8 cellular contexts compared by ENCODE assay signal in genomic region chr2:236512902-236513433, GRCh38.
DNase-seq lines count a peak whose midpoint lies in the region; ATAC-seq and TF ChIP-seq lines count a peak whose summit lies in the region.

No MANE protein-coding gene starts in this region.

- no peak overlapping the region for H3K27ac ChIP-seq in VCaP

- peak; percentile 17 for DNase-seq in COLO829 (ENCODE audit: low spot score)
- peak; percentile 30 for DNase-seq in KG1 (lab: John Stamatoyannopoulos, UW)
- DNase-seq in T47D (ENCODE audit: low read depth in 1 of 2, low spot score in 1 of 2): peak; percentile 31 to 53
- peak; percentile 72 for DNase-seq in left kidney (ENCODE audit: low read depth, low spot score)
- peak; percentile 30 to 50 (median 39) for DNase-seq in stimulated activated CD4-positive, alpha-beta T cell treated with anti-CD3 and anti-CD28 coated beads, TNF-alpha, amount 100 ng/mL, for 4 hours (ENCODE audit: low read depth in 3 of 3)
- no peak for DNase-seq in NCI-H2107 (lab: John Stamatoyannopoulos, UW)

- ATAC-seq in GM21360 (IDR thresholded peaks at IDR 0.05; ENCODE audit: unreplicated experiment): peak; percentile 75

- TF ChIP-seq CTCF in VCaP (conservative IDR thresholded peaks at IDR 0.05): peak; percentile 57

- in situ Hi-C loops in T47D (cut with HindIII; ENCODE audit: low pct_unique_long_range_greater_than_20kb, low sequenced_read_pairs): no loop called here
